In the genomic region with DNA sequence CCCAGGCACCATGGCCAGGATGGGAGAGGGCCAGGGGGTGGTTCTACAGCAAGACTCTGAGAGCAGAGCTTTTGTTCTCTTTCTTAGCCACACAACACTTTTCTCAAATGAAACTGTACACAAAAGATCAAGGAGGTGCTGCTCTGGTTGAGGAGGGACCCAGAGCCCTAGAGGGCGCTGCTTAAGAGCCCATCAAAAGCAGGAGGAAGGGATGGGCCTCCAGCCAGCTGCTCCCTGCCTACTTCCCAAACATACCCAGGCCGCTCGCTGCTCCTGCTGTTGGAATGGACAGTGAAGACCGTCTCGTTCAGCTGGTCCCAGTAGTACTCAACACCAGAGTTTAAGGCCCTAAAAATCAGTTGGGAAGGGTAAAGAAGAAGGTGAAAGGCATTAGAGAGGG, we compare ENCODE assay signal across 11 cellular contexts. TPM values are rescaled to one million over a fixed set of nuclear protein-coding genes. Genes with fewer than 3 reads are reported as not detected.
DNase-seq lines count a peak whose midpoint lies in the region; FAIRE-seq and TF ChIP-seq lines count a peak whose summit lies in the region.
"Had no signal": no experiment of that assay in that cellular context is flagged by ENCODE, and none has a peak within 500 bp of the region (broad histone marks: within the 10 kb centered on the region; RNA-seq: fewer than 3 reads in every experiment).

No MANE protein-coding gene starts in this region.

- TF ChIP-seq POLR2A in GM12891 (IDR thresholded peaks at IDR 0.05; ENCODE audit: low read depth, low read length) (no peak), prostate gland (IDR thresholded peaks at IDR 0.05) (no peak)

- no peak overlapping the region for H2AFZ ChIP-seq in H9 (ENCODE audit: low read length)
- no peak overlapping the region for H2AFZ ChIP-seq in osteoblast (ENCODE audit: low read length)

- H3K79me1 ChIP-seq in H9 (ENCODE audit: insufficient read depth, low read depth, low read length, poor library complexity, severe bottlenecking): no peaks in the 10 kb centered on the region

- H4K91ac ChIP-seq in H9 (ENCODE audit: insufficient read length, low read depth, low read length): no peak overlapping the region

- H2AK5ac ChIP-seq in H9 (ENCODE audit: insufficient read length, low read length): no peak overlapping the region

- H2BK20ac ChIP-seq in H9 (ENCODE audit: low read depth, low read length, poor library complexity, severe bottlenecking): no peak overlapping the region

- H3K4ac ChIP-seq in H9 (ENCODE audit: low read depth, low read length): no peak overlapping the region

- peaks cover 18 to 54% (median 26%) of the 10 kb centered on the region in 3 experiments for H3K36me3 Mint-ChIP-seq in H9 (ENCODE audit: insufficient read depth in 1 of 3, low read depth in 3 of 3)

- no peaks in the 10 kb centered on the region for H3K79me2 ChIP-seq in H9 (ENCODE audit: insufficient read depth, low read length)
- H3K79me2 ChIP-seq in osteoblast (ENCODE audit: insufficient read depth, low read length): no peaks in the 10 kb centered on the region

- no peaks in the 10 kb centered on the region for H3K27me3 ChIP-seq in H9 (ENCODE audit: insufficient read depth, low read length)
- no peaks in the 10 kb centered on the region for H3K27me3 ChIP-seq in osteoblast (ENCODE audit: insufficient read depth, low read length)
- no peaks in the 10 kb centered on the region for H3K27me3 ChIP-seq in prostate gland (replicated peaks; ENCODE audit: insufficient read depth)
- H3K27me3 ChIP-seq: tibial nerve had no signal

- H3K4me1 Mint-ChIP-seq in H9: peaks cover 5 to 13% of the 10 kb centered on the region in 2 experiments; a peak in 3 of 4 replicates

- no peak overlapping the region for H3K56ac ChIP-seq in H9 (ENCODE audit: insufficient read length, low read depth, low read length)

- H4K20me1 ChIP-seq in H9 (ENCODE audit: control insufficient read depth, insufficient read depth, insufficient read length): no peaks in the 10 kb centered on the region
- peaks cover 5% of the 10 kb centered on the region for H4K20me1 ChIP-seq in osteoblast (ENCODE audit: insufficient read depth, low read length)

- H3K23me2 ChIP-seq in H9 (ENCODE audit: insufficient read length, low read depth, low read length, poor library complexity, severe bottlenecking): no peaks in the 10 kb centered on the region

- H4K5ac ChIP-seq in H9 (ENCODE audit: insufficient read length, low read depth, low read length): no peak overlapping the region

- no peak overlapping the region for H4K8ac ChIP-seq in H9 (replicated peaks; ENCODE audit: insufficient read length, low read depth, low read length)

- no peak overlapping the region for H3K4me3 Mint-ChIP-seq in H9

- H2BK12ac ChIP-seq in H9 (ENCODE audit: insufficient read length, low read depth, low read length): no peak overlapping the region

- H2BK5ac ChIP-seq in H9 (ENCODE audit: insufficient read length, low read length): no peak overlapping the region

- H3K4me2 ChIP-seq in H9 (ENCODE audit: insufficient read depth, insufficient read length, low read length) (no peak overlapping the region), osteoblast (ENCODE audit: insufficient read depth, low read length) (no peak overlapping the region)

- peak overlapping the region; percentile 73 to 83 (median 74); a peak in 4 of 7 replicates for H3K27ac Mint-ChIP-seq in H9

- H3K4me1 ChIP-seq in H9 (ENCODE audit: insufficient read depth, low read length): no peaks in the 10 kb centered on the region
- peaks cover under 1% of the 10 kb centered on the region for H3K4me1 ChIP-seq in osteoblast (ENCODE audit: insufficient read depth, low read length)
- no peaks in the 10 kb centered on the region for H3K4me1 ChIP-seq in prostate gland (replicated peaks)

- H3T11ph ChIP-seq in H9 (ENCODE audit: low read length): no peak overlapping the region

- H3K36me3 ChIP-seq in osteoblast (ENCODE audit: insufficient read depth, low read length) (peaks cover 22% of the 10 kb centered on the region), prostate gland (peaks cover 9 to 22% of the 10 kb centered on the region in 2 donors)

- H3K4me3 ChIP-seq in osteoblast (ENCODE audit: insufficient read depth, low read length) (no peak overlapping the region), prostate gland (no peak overlapping the region)
- H3K4me3 ChIP-seq: tibial nerve had no signal

- no peak overlapping the region for H3K18ac ChIP-seq in H9 (ENCODE audit: insufficient read length, low read depth, low read length)

- WGBS in H9 (ENCODE audit: extremely low coverage, insufficient read length, low lambda C conversion rate): no CpG with 5 or more reads among the region's 5 CpGs
- 59% methylated on average over 5 of the region's 5 CpGs for WGBS in prostate gland

- no peak overlapping the region for H2BK15ac ChIP-seq in H9 (ENCODE audit: low read depth, low read length)

- no peaks in the 10 kb centered on the region for H3K9me3 Mint-ChIP-seq in H9

- peak; percentile 78 for DNase-seq in H9
- DNase-seq in NCI-H82 (lab: John Stamatoyannopoulos, UW): peak; percentile 76
- DNase-seq in ecto neural progenitor cell (ENCODE audit: low spot score): peak; percentile 72
- DNase-seq in osteoblast (ENCODE audit: insufficient read length, low spot score, missing footprints): peak; percentile 58
- no peak for DNase-seq in GM12891 (ENCODE audit: insufficient read length, low spot score)
- no peak for DNase-seq in prostate gland (ENCODE audit: low spot score)
- DNase-seq in NCI-H1048 (lab: John Stamatoyannopoulos, UW): no peak
- DNase-seq: activated T-cell treated with anti-CD3 and anti-CD28 coated beads, Interleukin-2, amount 50 U/mL, for 1 hour; DMS53 had no signal

- H3K27me3 Mint-ChIP-seq in H9 (ENCODE audit: low read depth): no peaks in the 10 kb centered on the region

- TF ChIP-seq CTCF in H9 (conservative IDR thresholded peaks at IDR 0.05) (peak; percentile 74), osteoblast (IDR thresholded peaks at IDR 0.05; ENCODE audit: extremely low read depth, low read depth, low read length) (peak; percentile 29), prostate gland (IDR thresholded peaks at IDR 0.05) (no peak)

- FAIRE-seq in GM12891 (lab: Jason Lieb, UNC): no peak

- intact Hi-C loops in prostate gland (cut with DNase I): no loop called here

- H3K9ac ChIP-seq in H9 (ENCODE audit: extremely low read depth, insufficient read length, low read length): no peak overlapping the region

- no peak overlapping the region for H2BK120ac ChIP-seq in H9 (ENCODE audit: low read depth, low read length, poor library complexity, severe bottlenecking)

- no peaks in the 10 kb centered on the region for H3K9me3 ChIP-seq in H9 (ENCODE audit: control insufficient read depth, low read depth, low read length)
- no peaks in the 10 kb centered on the region for H3K9me3 ChIP-seq in osteoblast (ENCODE audit: low read depth, low read length)
- H3K9me3 ChIP-seq in prostate gland: no peaks in the 10 kb centered on the region
- H3K9me3 ChIP-seq: tibial nerve had no signal

- H3K14ac ChIP-seq in H9 (ENCODE audit: insufficient read depth, low read length): no peak overlapping the region

- H3K27ac ChIP-seq in H9 (ENCODE audit: insufficient read length, low read depth, low read length) (no peak overlapping the region), osteoblast (ENCODE audit: low read depth, low read length) (no peak overlapping the region), prostate gland (no peak overlapping the region)
- H3K27ac ChIP-seq: tibial nerve had no signal

- no peak overlapping the region for H3K23ac ChIP-seq in H9 (ENCODE audit: insufficient read length, low read depth, low read length)

TF ChIP-seq in GM12891, 5 proteins besides CTCF, POLR2A, EP300 and RAD21:
- no peak for TF ChIP-seq POU2F2 (IDR thresholded peaks at IDR 0.05; ENCODE audit: low read depth, low read length)
- no peak for TF ChIP-seq SPI1 (IDR thresholded peaks at IDR 0.05; ENCODE audit: low read depth, low read length)
- no peak for TF ChIP-seq POLR2AphosphoS5 (IDR thresholded peaks at IDR 0.05; ENCODE audit: low read depth, low read length)
- TF ChIP-seq TAF1 (IDR thresholded peaks at IDR 0.05; ENCODE audit: low read depth, low read length): no peak
- no peak for TF ChIP-seq PAX5 (IDR thresholded peaks at IDR 0.05; ENCODE audit: insufficient read depth, low read length, severe bottlenecking)
TF ChIP-seq in GM12891: peak in this region for 0.

RNA-seq across cellular contexts. Expression of a gene that starts 18.4 kb away (rescaled TPM):
- total RNA-seq in H9 (2021) (1.0 and 1.1 TPM in 2 replicates), osteoblast (0.29 and 0.36 TPM in 2 replicates), prostate gland (1 to 10 TPM in 1 of 2 donors, not detected in 1; 2.8 TPM)
- polyA plus RNA-seq in GM12891 (2012; ENCODE audit: low read depth, missing spikeins): 0.22 TPM
- total RNA-seq: lung microvascular endothelial cell had no signal

RNA-seq across cellular contexts. Expression of a gene that starts 28.6 kb away (rescaled TPM):
- total RNA-seq in H9 (2021) (392 and 407 TPM in 2 replicates), osteoblast (27.5 and 27.7 TPM in 2 replicates), prostate gland (100 to 1,000 TPM in 1 of 2 donors, 10 to 100 TPM in 1; 71.6 to 164 TPM)
- polyA plus RNA-seq in GM12891 (2012; ENCODE audit: low read depth, missing spikeins): 2.5 TPM

Comparison
In these comparisons a context has a peak if more than half of its experiments do, and no peak if none do; other contexts are left out.
1. DNase-seq: peak in H9 (single experiment), NCI-H82 (single experiment), ecto neural progenitor cell (single experiment) and osteoblast (single experiment); none in GM12891 (single experiment), prostate gland (single experiment) and NCI-H1048 (single experiment).
2. CTCF ChIP-seq: peak in H9 (single experiment) and osteoblast (single experiment); none in prostate gland (0 of 4).